In genomic region chr3:124132813-124133212, GRCh38 we compare ENCODE assay signal across 25 cellular contexts.
"Had no signal": no experiment of that assay in that cellular context is flagged by ENCODE, and none has a peak within 500 bp of the region (broad histone marks: within the 10 kb centered on the region; RNA-seq: fewer than 3 reads in every experiment).

No MANE protein-coding gene starts in this region.

- H3K27ac ChIP-seq: brain microvascular endothelial cell, foreskin keratinocyte, parathyroid adenoma, transverse colon, VCaP had no signal

- FAIRE-seq: endothelial cell of umbilical vein, urothelium cell line had no signal

- H3K27me3 ChIP-seq: brain microvascular endothelial cell, heart right ventricle, transverse colon had no signal

- H3K4me1 Mint-ChIP-seq: stimulated activated effector memory CD8-positive, alpha-beta T cell treated with anti-CD3 and anti-CD28 coated beads, Interleukin-12 subunit alpha, Interleukin-12 subunit beta, amount 100 ng/mL, for 72 hours had no signal

- H3K36me3 ChIP-seq: brain microvascular endothelial cell, heart right ventricle, transverse colon had no signal

- DNase-seq: activated CD4-positive, alpha-beta T cell treated with anti-CD3 and anti-CD28 coated beads for 48 hours; activated CD4-positive, alpha-beta T cell treated with anti-CD3 and anti-CD28 coated beads, Interleukin-2, amount 50 U/mL, for 48 hours; activated CD8-positive, alpha-beta memory T cell treated with anti-CD3 and anti-CD28 coated beads for 24 hours; activated effector memory CD4-positive, alpha-beta T cell treated with Interleukin-2 at 50 U/mL for 16 hours; activated naive CD4-positive, alpha-beta T cell treated with Interleukin-2 at 50 U/mL for 16 hours; anterior cingulate cortex; brain microvascular endothelial cell; caudate nucleus; foreskin keratinocyte; heart right ventricle; naive B cell; psoas muscle; stimulated activated CD4-positive, alpha-beta T cell treated with anti-CD3 and anti-CD28 coated beads, Interleukin-12 subunit alpha, Interleukin-12 subunit beta, amount 100 ng/mL, for 4 hours; stimulated activated CD4-positive, alpha-beta T cell treated with anti-CD3 and anti-CD28 coated beads, Interleukin-4, amount 100 ng/mL, for 24 hours; substantia nigra; T-helper 1 cell; transverse colon had no signal

- H3K9me3 Mint-ChIP-seq: stimulated activated effector memory CD8-positive, alpha-beta T cell treated with anti-CD3 and anti-CD28 coated beads, Interleukin-12 subunit alpha, Interleukin-12 subunit beta, amount 100 ng/mL, for 72 hours; stimulated activated naive CD8-positive, alpha-beta T cell treated with anti-CD3 and anti-CD28 coated beads, Interleukin-15, Interleukin-2, amounts not matched to agents 100 ng/mL and 50 ng/mL, for 24 hours had no signal

- H3K4me3 ChIP-seq: heart right ventricle, psoas muscle, transverse colon had no signal

- ATAC-seq: foreskin keratinocyte; psoas muscle; stimulated activated effector memory CD8-positive, alpha-beta T cell treated with anti-CD3 and anti-CD28 coated beads, Interleukin-12 subunit alpha, Interleukin-12 subunit beta, amount 100 ng/mL, for 72 hours had no signal

- H2AFZ ChIP-seq: parathyroid adenoma had no signal

- H3K4me1 ChIP-seq: foreskin keratinocyte, transverse colon had no signal

- H3K4me3 Mint-ChIP-seq: activated naive CD8-positive, alpha-beta T cell; mesothelial cell of epicardium; naive B cell; stimulated activated effector memory CD8-positive, alpha-beta T cell treated with anti-CD3 and anti-CD28 coated beads, Interleukin-12 subunit alpha, Interleukin-12 subunit beta, amount 100 ng/mL, for 72 hours; stimulated activated naive CD8-positive, alpha-beta T cell treated with anti-CD3 and anti-CD28 coated beads, Interleukin-15, Interleukin-2, amounts not matched to agents 100 ng/mL and 50 ng/mL, for 24 hours had no signal

- H3K27ac Mint-ChIP-seq: activated naive CD8-positive, alpha-beta T cell; mesothelial cell of epicardium; stimulated activated effector memory CD8-positive, alpha-beta T cell treated with anti-CD3 and anti-CD28 coated beads, Interleukin-12 subunit alpha, Interleukin-12 subunit beta, amount 100 ng/mL, for 72 hours; stimulated activated naive CD8-positive, alpha-beta T cell treated with anti-CD3 and anti-CD28 coated beads, Interleukin-15, Interleukin-2, amounts not matched to agents 100 ng/mL and 50 ng/mL, for 24 hours had no signal

- H3K36me3 Mint-ChIP-seq: activated naive CD8-positive, alpha-beta T cell; mesothelial cell of epicardium; naive B cell; stimulated activated effector memory CD8-positive, alpha-beta T cell treated with anti-CD3 and anti-CD28 coated beads, Interleukin-12 subunit alpha, Interleukin-12 subunit beta, amount 100 ng/mL, for 72 hours had no signal

- H3K9me3 ChIP-seq: heart right ventricle, psoas muscle, transverse colon had no signal

- H3K9ac ChIP-seq: parathyroid adenoma had no signal
